Comparison of ENCODE assay signal across 2 cellular contexts in the genomic region with DNA sequence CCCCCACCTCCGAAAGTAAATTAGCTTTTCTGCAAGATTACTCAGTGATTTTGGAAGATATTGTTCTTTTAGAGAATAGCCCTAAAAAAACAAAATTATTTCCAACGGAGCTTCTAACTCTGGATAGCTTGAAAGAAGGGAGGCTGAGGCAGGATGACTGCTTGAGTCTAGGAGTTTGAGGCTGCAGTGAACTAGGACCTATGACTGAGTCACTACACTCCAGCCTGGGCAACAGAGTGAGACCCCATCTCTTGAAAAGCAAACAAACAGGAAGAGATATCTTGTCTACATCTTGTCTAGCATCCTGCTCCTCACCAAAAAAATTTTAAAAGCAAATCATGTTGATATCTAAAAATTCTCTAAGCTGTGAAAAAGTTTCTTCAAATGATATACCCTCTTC.
TF ChIP-seq lines count a peak whose summit lies in the region.

No MANE protein-coding gene starts in this region.

TF ChIP-seq in K562, 482 proteins besides CTCF, POLR2A, EP300 and RAD21:
- TF ChIP-seq EGR1 (conservative IDR thresholded peaks at IDR 0.05) (no peak), ZNF121 (CRISPR knock-in tag; conservative IDR thresholded peaks at IDR 0.05) (peak; percentile 71; the same call in 1 of the 2 replicates), NCOA6 (IDR thresholded peaks at IDR 0.05) (no peak), RBM25 (IDR thresholded peaks at IDR 0.05; ENCODE audit: low read depth, low read length, severe bottlenecking) (peak; percentile 57), NBN (IDR thresholded peaks at IDR 0.05; ENCODE audit: low read depth) (no peak), ZNF431 (CRISPR knock-in tag; IDR thresholded peaks at IDR 0.05) (no peak), NRF1 (conservative IDR thresholded peaks at IDR 0.05 in 1 of 2, IDR thresholded peaks at IDR 0.05 in 1 of 2) (no peak), SRSF1 (IDR thresholded peaks at IDR 0.05; ENCODE audit: low read depth, low read length) (no peak), ZNF197 (CRISPR knock-in tag; IDR thresholded peaks at IDR 0.05; ENCODE audit: low read depth) (no peak)

TF ChIP-seq in HepG2, 621 proteins besides CTCF, POLR2A, EP300 and RAD21:
- TF ChIP-seq SOX13 (IDR thresholded peaks at IDR 0.05) (no peak), SOX13 (CRISPR knock-in tag; conservative IDR thresholded peaks at IDR 0.05 in 1 of 2, IDR thresholded peaks at IDR 0.05 in 1 of 2) (no peak), ZNF121 (CRISPR knock-in tag; IDR thresholded peaks at IDR 0.05) (0 out of 2 replicates have a peak, but pooled peaks have one; percentile 25)
